ENCODE assay signal across 28 cellular contexts in the genomic region with DNA sequence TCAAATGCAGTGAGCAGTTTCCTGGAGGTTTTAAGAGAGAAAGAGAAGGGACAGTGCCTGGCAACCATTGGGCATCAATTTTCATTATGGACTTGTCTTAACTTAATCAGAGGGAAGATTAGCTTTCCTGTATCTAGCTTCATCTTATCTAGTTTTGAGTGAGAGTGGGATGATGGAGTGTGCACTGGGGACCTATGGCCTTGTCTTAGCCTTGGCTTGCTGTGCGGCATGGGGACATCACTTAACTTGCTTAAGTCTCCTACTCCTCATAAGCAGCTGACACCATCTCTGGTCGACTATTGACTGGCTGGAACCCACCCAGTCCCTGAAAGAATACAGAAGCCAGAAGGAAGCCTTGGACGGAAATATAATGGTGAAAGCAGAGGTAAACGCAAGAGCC.
"Had no signal": no experiment of that assay in that cellular context is flagged by ENCODE, and none has a peak within 500 bp of the region (broad histone marks: within the 10 kb centered on the region; RNA-seq: fewer than 3 reads in every experiment).

No MANE protein-coding gene starts in this region.

- ATAC-seq: stimulated activated effector memory CD8-positive, alpha-beta T cell treated with anti-CD3 and anti-CD28 coated beads, Interleukin-12 subunit alpha, Interleukin-12 subunit beta, amount 100 ng/mL, for 72 hours; stimulated activated memory B cell treated with anti-CD40 and anti-IgM and Interleukin-4, amounts not matched to agents 10 μg/mL and 1 μg/mL and 100 μg/mL, for 72 hours; stimulated activated naive B cell treated with anti-CD40 and anti-IgM and Interleukin-4, amounts not matched to agents 10 μg/mL and 1 μg/mL and 100 μg/mL, for 72 hours; stimulated activated naive CD8-positive, alpha-beta T cell treated with anti-CD3 and anti-CD28 coated beads, Interleukin-15, amount 100 ng/mL, for 72 hours; stimulated activated naive CD8-positive, alpha-beta T cell treated with anti-CD3 and anti-CD28 coated beads, Interleukin-15, Interleukin-2, amounts not matched to agents 100 U/mL and 50 U/mL, for 24 hours; upper lobe of right lung had no signal

- H3K9me3 ChIP-seq: stomach, suprapubic skin, testis, thoracic aorta, thyroid gland, tibial artery, tibial nerve, transverse colon, upper lobe of left lung, upper lobe of right lung, uterus, vagina had no signal

- H3K4me1 Mint-ChIP-seq: stimulated activated effector memory CD8-positive, alpha-beta T cell treated with anti-CD3 and anti-CD28 coated beads, Interleukin-12 subunit alpha, Interleukin-12 subunit beta, amount 100 ng/mL, for 72 hours; stimulated activated memory B cell treated with anti-CD40 and anti-IgM and Interleukin-4, amounts not matched to agents 10 μg/mL and 1 μg/mL and 100 μg/mL, for 72 hours; stimulated activated naive B cell treated with anti-CD40 and anti-IgM and Interleukin-4, amounts not matched to agents 10 μg/mL and 1 μg/mL and 100 μg/mL, for 72 hours; stimulated activated naive CD8-positive, alpha-beta T cell treated with anti-CD3 and anti-CD28 coated beads, Interleukin-15, amount 100 ng/mL, for 72 hours had no signal

- H3K9me3 Mint-ChIP-seq: stimulated activated effector memory CD8-positive, alpha-beta T cell treated with anti-CD3 and anti-CD28 coated beads, Interleukin-12 subunit alpha, Interleukin-12 subunit beta, amount 100 ng/mL, for 72 hours; stimulated activated naive B cell treated with anti-CD40 and anti-IgM and Interleukin-4, amounts not matched to agents 10 μg/mL and 1 μg/mL and 100 μg/mL, for 72 hours; stimulated activated naive CD8-positive, alpha-beta T cell treated with anti-CD3 and anti-CD28 coated beads, Interleukin-15, amount 100 ng/mL, for 72 hours had no signal

- H3K4me3 ChIP-seq: stomach, suprapubic skin, testis, thoracic aorta, thyroid gland, tibial artery, tibial nerve, transverse colon, upper lobe of left lung, upper lobe of right lung, uterus, vagina had no signal

- H3K27ac ChIP-seq: stomach, suprapubic skin, testis, thoracic aorta, thyroid gland, tibial artery, tibial nerve, transverse colon, upper lobe of left lung, upper lobe of right lung, uterus, vagina had no signal

- H3K36me3 Mint-ChIP-seq: stimulated activated effector memory CD8-positive, alpha-beta T cell treated with anti-CD3 and anti-CD28 coated beads, Interleukin-12 subunit alpha, Interleukin-12 subunit beta, amount 100 ng/mL, for 72 hours; stimulated activated memory B cell treated with anti-CD40 and anti-IgM and Interleukin-4, amounts not matched to agents 10 μg/mL and 1 μg/mL and 100 μg/mL, for 72 hours; stimulated activated naive B cell treated with anti-CD40 and anti-IgM and Interleukin-4, amounts not matched to agents 10 μg/mL and 1 μg/mL and 100 μg/mL, for 72 hours; type B pancreatic cell had no signal

- DNase-seq: stimulated activated CD4-positive, alpha-beta T cell treated with anti-CD3 and anti-CD28 coated beads, Interleukin-2, amount 100 ng/mL, for 48 hours; stimulated activated CD4-positive, alpha-beta T cell treated with anti-CD3 and anti-CD28 coated beads, Interleukin-4, amount 100 ng/mL, for 1 hour; stimulated activated CD4-positive, alpha-beta T cell treated with anti-CD3 and anti-CD28 coated beads, Interleukin-4, amount 100 ng/mL, for 24 hours; stimulated activated CD4-positive, alpha-beta T cell treated with anti-CD3 and anti-CD28 coated beads, Interleukin-4, amount 100 ng/mL, for 4 hours; stimulated activated CD8-positive, alpha-beta memory T cell treated with anti-CD3 and anti-CD28 coated beads, Interleukin-4, amount 100 ng/mL, for 48 hours; stimulated activated naive B cell treated with anti-CD40 and anti-IgM and Interleukin-4, amounts not matched to agents 10 μg/mL and 1 μg/mL and 100 μg/mL, for 72 hours; stimulated activated naive CD4-positive, alpha-beta T cell; stimulated activated naive CD4-positive, alpha-beta T cell treated with Interleukin-2 at 50 U/mL for 16 hours; stimulated activated naive CD8-positive, alpha-beta T cell treated with anti-CD3 and anti-CD28 coated beads, Interleukin-15, amount 100 ng/mL, for 72 hours; stimulated activated naive CD8-positive, alpha-beta T cell treated with anti-CD3 and anti-CD28 coated beads, Interleukin-15, Interleukin-2, amounts not matched to agents 100 U/mL and 50 U/mL, for 24 hours; stomach; substantia nigra; testis; thyroid gland; tibial artery; transverse colon; trophoblast cell; upper lobe of left lung; upper lobe of right lung; uterus had no signal

- H3K36me3 ChIP-seq: stomach, suprapubic skin, thoracic aorta, thyroid gland, tibial artery, tibial nerve, transverse colon, upper lobe of left lung, upper lobe of right lung, uterus, vagina had no signal

- H3K27me3 Mint-ChIP-seq: stimulated activated memory B cell treated with anti-CD40 and anti-IgM and Interleukin-4, amounts not matched to agents 10 μg/mL and 1 μg/mL and 100 μg/mL, for 72 hours; stimulated activated naive CD8-positive, alpha-beta T cell treated with anti-CD3 and anti-CD28 coated beads, Interleukin-15, amount 100 ng/mL, for 72 hours; stimulated activated naive CD8-positive, alpha-beta T cell treated with anti-CD3 and anti-CD28 coated beads, Interleukin-15, Interleukin-2, amounts not matched to agents 100 ng/mL and 50 ng/mL, for 24 hours had no signal

- H3K27me3 ChIP-seq: stomach, suprapubic skin, testis, thyroid gland, tibial artery, tibial nerve, transverse colon, upper lobe of left lung, upper lobe of right lung, uterus, vagina had no signal

- H3K4me3 Mint-ChIP-seq: stimulated activated effector memory CD8-positive, alpha-beta T cell treated with anti-CD3 and anti-CD28 coated beads, Interleukin-12 subunit alpha, Interleukin-12 subunit beta, amount 100 ng/mL, for 72 hours; stimulated activated memory B cell treated with anti-CD40 and anti-IgM and Interleukin-4, amounts not matched to agents 10 μg/mL and 1 μg/mL and 100 μg/mL, for 72 hours; stimulated activated naive B cell treated with anti-CD40 and anti-IgM and Interleukin-4, amounts not matched to agents 10 μg/mL and 1 μg/mL and 100 μg/mL, for 72 hours; stimulated activated naive CD8-positive, alpha-beta T cell treated with anti-CD3 and anti-CD28 coated beads, Interleukin-15, amount 100 ng/mL, for 72 hours; stimulated activated naive CD8-positive, alpha-beta T cell treated with anti-CD3 and anti-CD28 coated beads, Interleukin-15, Interleukin-2, amounts not matched to agents 100 ng/mL and 50 ng/mL, for 24 hours; type B pancreatic cell had no signal

- H3K27ac Mint-ChIP-seq: stimulated activated effector memory CD8-positive, alpha-beta T cell treated with anti-CD3 and anti-CD28 coated beads, Interleukin-12 subunit alpha, Interleukin-12 subunit beta, amount 100 ng/mL, for 72 hours; stimulated activated memory B cell treated with anti-CD40 and anti-IgM and Interleukin-4, amounts not matched to agents 10 μg/mL and 1 μg/mL and 100 μg/mL, for 72 hours; stimulated activated naive B cell treated with anti-CD40 and anti-IgM and Interleukin-4, amounts not matched to agents 10 μg/mL and 1 μg/mL and 100 μg/mL, for 72 hours; stimulated activated naive CD8-positive, alpha-beta T cell treated with anti-CD3 and anti-CD28 coated beads, Interleukin-15, amount 100 ng/mL, for 72 hours; stimulated activated naive CD8-positive, alpha-beta T cell treated with anti-CD3 and anti-CD28 coated beads, Interleukin-15, Interleukin-2, amounts not matched to agents 100 ng/mL and 50 ng/mL, for 24 hours; type B pancreatic cell had no signal

- H3K4me1 ChIP-seq: stomach, suprapubic skin, testis, thyroid gland, tibial artery, tibial nerve, transverse colon, upper lobe of left lung, upper lobe of right lung, uterus, vagina had no signal
